ENCODE assay signal across 21 cellular contexts in genomic region chr3:48318831-48319512, GRCh38. TPM values are rescaled to one million over a fixed set of nuclear protein-coding genes. Genes with fewer than 3 reads are reported as not detected.
A peak's percentile ranks its signal among the peaks of the same experiment; 100 is the strongest.
DNase-seq lines count a peak whose midpoint lies in the region; ATAC-seq, FAIRE-seq and TF ChIP-seq lines count a peak whose summit lies in the region.
"Had no signal": no experiment of that assay in that cellular context is flagged by ENCODE, and none has a peak within 500 bp of the region (broad histone marks: within the 10 kb centered on the region; RNA-seq: fewer than 3 reads in every experiment).

No MANE protein-coding gene starts in this region.

- POLR2A ChIA-PET in OCI-LY7 (lab: Charles Lee) (interaction anchor here (0.7 kb wide), 1 partner anchor 1963 kb away, joined by 3 read pairs; no protein-coding TSS in a partner anchor), K562 (lab: Yijun Ruan, JAX) (interaction anchor here (0.7 kb wide), 1 partner anchor 277 kb away, joined by 3 read pairs; no protein-coding TSS in a partner anchor)

- no peak for FAIRE-seq in K562 (lab: Jason Lieb, UNC)

- WGBS in K562 (ENCODE audit: insufficient coverage, low coverage, missing lambda C conversion rate) = 15% methylated on average over 2 of the region's 2 CpGs

- no peaks in the 10 kb centered on the region for H3K36me3 ChIP-seq in OCI-LY7 (ENCODE audit: insufficient read depth, low read length)
- H3K36me3 ChIP-seq in K562 (ENCODE audit: control insufficient read depth, insufficient read depth, low read length) = no peaks in the 10 kb centered on the region
- H3K36me3 ChIP-seq in parathyroid adenoma (ENCODE audit: control insufficient read depth, insufficient read depth, low read length) = no peaks in the 10 kb centered on the region

- H3K4me2 ChIP-seq in OCI-LY7 (ENCODE audit: low read length) (no peak overlapping the region), K562 (ENCODE audit: insufficient read depth, low read length) (no peak overlapping the region), parathyroid adenoma (ENCODE audit: low read length) (no peak overlapping the region)

- CTCF ChIA-PET in OCI-LY7 (lab: Charles Lee; ENCODE audit: unreplicated experiment) (no interaction called here), K562 (lab: Yijun Ruan, JAX; ENCODE audit: low intra/inter-chr PET ratio) (no interaction called here)

- TF ChIP-seq CTCF in OCI-LY7 (conservative IDR thresholded peaks at IDR 0.05; ENCODE audit: low read length) (no peak), K562 (IDR thresholded peaks at IDR 0.05 in 2 of 3, conservative IDR thresholded peaks at IDR 0.05 in 1 of 3; ENCODE audit: insufficient read depth in 2 of 3, low read depth in 1 of 3, low read length in 3 of 3) (no peak), parathyroid adenoma (IDR thresholded peaks at IDR 0.05) (no peak)

- no peak for DNase-seq in OCI-LY7 (ENCODE audit: low spot score)
- no peak for DNase-seq in K562 (ENCODE audit: extremely low read depth in 1 of 4, low spot score in 3 of 4)
- no peak for DNase-seq in amniotic stem cell (lab: John Stamatoyannopoulos, UW)
- DNase-seq in Ammon's horn (ENCODE audit: low spot score) = no peak
- DNase-seq: DMS79 treated with DMSO at 0.1 percent for 48 hours, H7, Kasumi-1, MM.1S, NCI-H1694 treated with DMSO at 0.1 percent for 48 hours, NCI-H2107, NCI-H510A, NCI-H774, PC-3, SIG-M5 had no signal

- no peaks in the 10 kb centered on the region for H4K20me1 ChIP-seq in OCI-LY7 (ENCODE audit: insufficient read depth, low read length)
- no peaks in the 10 kb centered on the region for H4K20me1 ChIP-seq in K562 (replicated peaks; ENCODE audit: control insufficient read depth, insufficient read depth, low read length)

- TF ChIP-seq EP300 in Ishikawa (IDR thresholded peaks at IDR 0.05; ENCODE audit: borderline replicate concordance) = no peak
- no peak for TF ChIP-seq EP300 in K562 (IDR thresholded peaks at IDR 0.05; ENCODE audit: low read length)

- no peak for ATAC-seq in K562
- ATAC-seq in GM19397 (IDR thresholded peaks at IDR 0.05; ENCODE audit: unreplicated experiment) = no peak
- ATAC-seq: PC-3 had no signal

- H3K79me2 ChIP-seq in OCI-LY7 (ENCODE audit: insufficient read depth, low read depth, low read length) (no peaks in the 10 kb centered on the region), K562 (ENCODE audit: control insufficient read depth, insufficient read depth, low read length) (no peaks in the 10 kb centered on the region), parathyroid adenoma (no peaks in the 10 kb centered on the region)

- H3K4me3 ChIP-seq in OCI-LY7 (ENCODE audit: low read depth, low read length, poor library complexity, severe bottlenecking) (no peak overlapping the region), K562 (no peak overlapping the region), parathyroid adenoma (ENCODE audit: low read depth, low read length) (no peak overlapping the region)

- no peak for TF ChIP-seq RAD21 in Ishikawa (IDR thresholded peaks at IDR 0.05; ENCODE audit: low read depth)
- TF ChIP-seq RAD21 in K562 (CRISPR knock-in tag; conservative IDR thresholded peaks at IDR 0.05 in 1 of 2, IDR thresholded peaks at IDR 0.05 in 1 of 2) = no peak

- intact Hi-C loops in OCI-LY7 (cut with micrococcal nuclease; ENCODE audit: unreplicated experiment) (no loop called here), K562 (cut with micrococcal nuclease) (no loop called here)

- peaks cover 15% of the 10 kb centered on the region for H3K4me1 ChIP-seq in OCI-LY7 (ENCODE audit: insufficient read depth, low read length, poor library complexity, severe bottlenecking)
- H3K4me1 ChIP-seq in K562 (replicated peaks in 1 of 2; ENCODE audit: control insufficient read depth in 2 of 2, insufficient read depth in 2 of 2, low read length in 2 of 2) = no peaks in the 10 kb centered on the region; a peak in 1 of 5 replicates
- no peaks in the 10 kb centered on the region for H3K4me1 ChIP-seq in parathyroid adenoma

- H3K27ac ChIP-seq in OCI-LY7 (ENCODE audit: low read depth, low read length, poor library complexity, severe bottlenecking) = no peak overlapping the region
- H3K27ac ChIP-seq in K562 (ENCODE audit: extremely low read depth, low read depth, low read length) = no peak overlapping the region
- H3K27ac ChIP-seq in parathyroid adenoma = no peak overlapping the region
- H3K27ac ChIP-seq: C4-2B, RWPE1 had no signal

- no peaks in the 10 kb centered on the region for H3K9me2 ChIP-seq in OCI-LY7 (ENCODE audit: insufficient read depth, low read length)

- H3K9me3 ChIP-seq in OCI-LY7 (ENCODE audit: low read length) = 0 out of 2 replicates have a peak, but pooled peaks cover 3% of the 10 kb centered on the region
- 0 out of 2 replicates have a peak, but pooled peaks cover 5% of the 10 kb centered on the region for H3K9me3 ChIP-seq in K562 (replicated peaks; ENCODE audit: control insufficient read depth, insufficient read depth, low read depth, low read length)
- H3K9me3 ChIP-seq in parathyroid adenoma (ENCODE audit: control insufficient read depth, low read length) = no peaks in the 10 kb centered on the region

- in situ Hi-C loops in K562 (cut with MboI) = no loop called here

- H3K27me3 ChIP-seq in K562 (ENCODE audit: control insufficient read depth in 2 of 2, insufficient read depth in 2 of 2, low read length in 2 of 2) (no peaks in the 10 kb centered on the region), parathyroid adenoma (ENCODE audit: control insufficient read depth, insufficient read depth, low read length) (no peaks in the 10 kb centered on the region)

- H2AFZ ChIP-seq in OCI-LY7 (ENCODE audit: low read length) (peak overlapping the region; percentile 80), K562 (ENCODE audit: low read depth, low read length) (peak overlapping the region; percentile 45), parathyroid adenoma (peak overlapping the region; percentile 17)

- no peaks in the 10 kb centered on the region for H3K9me1 ChIP-seq in K562 (ENCODE audit: control insufficient read depth, insufficient read depth, low read length)

- BruUV-seq in OCI-LY7 (replicated peaks; lab: Mats Ljungman, UMichigan) = no TSS peak
- BruUV-seq in K562 (replicated peaks; lab: Mats Ljungman, UMichigan) = no TSS peak

- H3K9ac ChIP-seq in K562 (ENCODE audit: insufficient read depth in 1 of 2, low read depth in 2 of 2, low read length in 2 of 2) (no peak overlapping the region), parathyroid adenoma (no peak overlapping the region)

- no peak for TF ChIP-seq POLR2A in K562 (conservative IDR thresholded peaks at IDR 0.05)

RNA-seq across cellular contexts. Expression of gene SPINK8, which starts 14.5 kb away (rescaled TPM):
- not detected in 2 replicates for total RNA-seq in OCI-LY7 (2014; rRNA removed; shearing (Covaris generic))
- total RNA-seq in OCI-LY7 (2022) (not detected in 2 replicates), K562 (2014; rRNA removed) (not detected in 2 replicates), K562 (2014; rRNA removed; fragmentation: Illumina TruSeq; extraction: Trizol) (not detected in 2 replicates), K562 (2015; rRNA removed; fragmentation: Illumina TruSeq; extraction: Trizol) (not detected in 2 replicates), K562 (2021) (not detected in 2 replicates)
- not detected in 2 replicates for total RNA-seq in K562 (2011; cell fraction: chromatin; rRNA removed; ENCODE audit: low replicate concordance)
- total RNA-seq in K562 (2011; cell fraction: nucleolus; rRNA removed) = not detected in 2 replicates
- total RNA-seq in K562 (2011; cell fraction: nucleoplasm; rRNA removed) = not detected in 2 replicates
- polyA plus RNA-seq in K562 (2011; rRNA removed) (not detected in 2 replicates), K562 (2014; fragmentation: Illumina TruSeq; extraction: Trizol) (not detected in 2 replicates), K562 (2014; fragmentation: Nextera tagmentation; extraction: Ambion mirVana) (not detected), K562 (2014; rRNA removed) (not detected in 2 replicates)
- not detected in 2 replicates for polyA plus RNA-seq in K562 (2011; cell fraction: cytosol; rRNA removed)
- not detected in 2 replicates for polyA plus RNA-seq in K562 (2011; cell fraction: nucleus; rRNA removed)
- not detected in 2 replicates for polyA plus RNA-seq in K562 (2012)
- polyA minus RNA-seq in K562 (2011; rRNA and poly(A)+ RNA removed) = not detected in 2 replicates
- not detected in 2 replicates for polyA minus RNA-seq in K562 (2011; cell fraction: cytosol; rRNA and poly(A)+ RNA removed)
- not detected in 2 replicates for polyA minus RNA-seq in K562 (2011; cell fraction: nucleus; rRNA and poly(A)+ RNA removed)
- total RNA-seq: A673, H7, HT-29, PC-3 had no signal

RNA-seq across cellular contexts. Expression of gene NME6, which starts 17.8 kb away (rescaled TPM):
- total RNA-seq in OCI-LY7 (2014; rRNA removed; shearing (Covaris generic)) = 29.0 and 35.2 TPM in 2 replicates
- 33.1 and 33.5 TPM in 2 replicates for total RNA-seq in OCI-LY7 (2022)
- 38.1 and 39.6 TPM in 2 replicates for total RNA-seq in K562 (2011; cell fraction: chromatin; rRNA removed; ENCODE audit: low replicate concordance)
- total RNA-seq in K562 (2011; cell fraction: nucleolus; rRNA removed) = 20.5 and 24.2 TPM in 2 replicates
- 39.3 and 53.9 TPM in 2 replicates for total RNA-seq in K562 (2011; cell fraction: nucleoplasm; rRNA removed)
- 22.5 and 27.2 TPM in 2 replicates for total RNA-seq in K562 (2014; rRNA removed)
- total RNA-seq in K562 (2014; rRNA removed; fragmentation: Illumina TruSeq; extraction: Trizol) = 24.5 and 26.5 TPM in 2 replicates
- total RNA-seq in K562 (2015; rRNA removed; fragmentation: Illumina TruSeq; extraction: Trizol) = 32.9 and 35.0 TPM in 2 replicates
- total RNA-seq in K562 (2021) = 23.2 and 24.3 TPM in 2 replicates
- polyA plus RNA-seq in K562 (2011; rRNA removed) = 33.1 and 33.3 TPM in 2 replicates
- polyA plus RNA-seq in K562 (2011; cell fraction: cytosol; rRNA removed) = 43.2 and 63.3 TPM in 2 replicates
- 11.4 and 15.4 TPM in 2 replicates for polyA plus RNA-seq in K562 (2011; cell fraction: nucleus; rRNA removed)
- polyA plus RNA-seq in K562 (2012) = 21.8 and 25.1 TPM in 2 replicates
- 36.2 and 42.0 TPM in 2 replicates for polyA plus RNA-seq in K562 (2014; fragmentation: Illumina TruSeq; extraction: Trizol)
- polyA plus RNA-seq in K562 (2014; fragmentation: Nextera tagmentation; extraction: Ambion mirVana) = 10 to 100 TPM; 66.8 to 80.0 TPM
- 27.3 and 31.0 TPM in 2 replicates for polyA plus RNA-seq in K562 (2014; rRNA removed)
- polyA minus RNA-seq in K562 (2011; rRNA and poly(A)+ RNA removed) = 27.7 TPM in 2 replicates
- polyA minus RNA-seq in K562 (2011; cell fraction: cytosol; rRNA and poly(A)+ RNA removed) = 12.4 and 16.1 TPM in 2 replicates
- 8.1 and 13.0 TPM in 2 replicates for polyA minus RNA-seq in K562 (2011; cell fraction: nucleus; rRNA and poly(A)+ RNA removed)

RNA-seq across cellular contexts. Expression of gene FBXW12, which starts 53.0 kb away (rescaled TPM):
- total RNA-seq in OCI-LY7 (2014; rRNA removed; shearing (Covaris generic)) = 0.28 and 0.50 TPM in 2 replicates
- total RNA-seq in OCI-LY7 (2022) (0.37 and 0.44 TPM in 2 replicates), K562 (2014; rRNA removed) (not detected in 2 replicates), K562 (2014; rRNA removed; fragmentation: Illumina TruSeq; extraction: Trizol) (not detected in 2 replicates), K562 (2015; rRNA removed; fragmentation: Illumina TruSeq; extraction: Trizol) (0.11 TPM in 1 of 2 replicates, not detected in the other), K562 (2021) (not detected in 2 replicates)
- 0.30 and 0.37 TPM in 2 replicates for total RNA-seq in K562 (2011; cell fraction: chromatin; rRNA removed; ENCODE audit: low replicate concordance)
- 0.17 and 0.26 TPM in 2 replicates for total RNA-seq in K562 (2011; cell fraction: nucleolus; rRNA removed)
- total RNA-seq in K562 (2011; cell fraction: nucleoplasm; rRNA removed) = 0.22 and 0.53 TPM in 2 replicates
- polyA plus RNA-seq in K562 (2011; rRNA removed) (0.06 and 0.24 TPM in 2 replicates), K562 (2014; fragmentation: Illumina TruSeq; extraction: Trizol) (not detected in 2 replicates), K562 (2014; fragmentation: Nextera tagmentation; extraction: Ambion mirVana) (under 1 TPM; 0.04 to 0.07 TPM), K562 (2014; rRNA removed) (0.30 TPM in 1 of 2 replicates, not detected in the other)
- polyA plus RNA-seq in K562 (2011; cell fraction: cytosol; rRNA removed) = 0.16 TPM in 2 replicates
- 0.17 and 0.41 TPM in 2 replicates for polyA plus RNA-seq in K562 (2011; cell fraction: nucleus; rRNA removed)
- polyA plus RNA-seq in K562 (2012) = not detected in 2 replicates
- polyA minus RNA-seq in K562 (2011; rRNA and poly(A)+ RNA removed) = 0.24 TPM in 1 of 2 replicates, not detected in the other
- polyA minus RNA-seq in K562 (2011; cell fraction: cytosol; rRNA and poly(A)+ RNA removed) = not detected in 2 replicates
- not detected in 2 replicates for polyA minus RNA-seq in K562 (2011; cell fraction: nucleus; rRNA and poly(A)+ RNA removed)
- total RNA-seq: HT-29, PC-3 had no signal

Comparison
In these comparisons a context has a peak if more than half of its experiments do, and no peak if none do; other contexts are left out.
1. H2AFZ ChIP-seq: peak in every context shown above with its lines; median percentile 80 in OCI-LY7; 45 in K562; 17 in parathyroid adenoma.